In the genomic region with DNA sequence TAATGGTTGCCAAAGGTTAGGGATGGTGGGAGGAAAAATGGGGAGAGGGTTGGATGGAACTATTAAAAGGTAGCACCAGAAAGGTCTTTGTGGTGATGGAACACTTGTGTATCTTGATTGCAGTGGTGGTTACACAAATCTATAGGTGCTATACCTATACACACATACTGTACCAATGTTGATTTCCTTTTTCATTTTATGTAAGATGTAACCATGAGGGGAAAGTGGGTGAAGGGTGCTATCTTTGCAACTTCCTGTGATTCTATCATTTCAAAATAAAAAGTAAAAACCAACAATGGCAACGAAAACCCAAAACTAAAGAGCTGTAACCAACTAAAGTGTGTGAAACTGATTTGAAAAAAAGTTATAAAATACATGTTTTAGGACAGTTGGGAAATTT, we compare ENCODE assay signal across 11 cellular contexts. TPM values are rescaled to one million over a fixed set of nuclear protein-coding genes. Genes with fewer than 3 reads are reported as not detected.
DNase-seq lines count a peak whose midpoint lies in the region; ATAC-seq and TF ChIP-seq lines count a peak whose summit lies in the region.
"Had no signal": no experiment of that assay in that cellular context is flagged by ENCODE, and none has a peak within 500 bp of the region (broad histone marks: within the 10 kb centered on the region; RNA-seq: fewer than 3 reads in every experiment).

No MANE protein-coding gene starts in this region.

- H3K4me3 ChIP-seq in PC-9 (peak overlapping the region; percentile 98; the same call in 1 of the 2 replicates), endocrine pancreas (ENCODE audit: control insufficient read depth, insufficient read depth, low read length) (peak overlapping the region; percentile 96)

- peak overlapping the region; percentile 92 for H3K4me2 ChIP-seq in PC-9

- no peak for ATAC-seq in activated CD8-positive, alpha-beta memory T cell treated with anti-CD3 and anti-CD28 coated beads, Interleukin-2, amount 10 ng/mL, durations not matched to agents 7 days and 5 days
- no peak for ATAC-seq in GM18873 (IDR thresholded peaks at IDR 0.05; ENCODE audit: low FRiP score, unreplicated experiment)

- H3K27ac ChIP-seq in PC-9, result no peak overlapping the region

- H3K9me3 ChIP-seq in PC-9 (ENCODE audit: insufficient read depth, low read depth), result peaks cover 29% of the 10 kb centered on the region
- H3K9me3 ChIP-seq in endocrine pancreas (ENCODE audit: control insufficient read depth, low read length), result no peaks in the 10 kb centered on the region

- H3K4me1 ChIP-seq in PC-9 (replicated peaks; ENCODE audit: insufficient read depth) (0 out of 2 replicates have a peak, but pooled peaks cover 3% of the 10 kb centered on the region), endocrine pancreas (ENCODE audit: control insufficient read depth, insufficient read depth, low read length) (peaks cover 4% of the 10 kb centered on the region)

- H3K4me3 Mint-ChIP-seq in activated CD8-positive, alpha-beta memory T cell treated with anti-CD3 and anti-CD28 coated beads, Interleukin-2, amount 10 ng/mL, durations not matched to agents 7 days and 5 days, result peak overlapping the region; percentile 77
- H3K4me3 Mint-ChIP-seq in progenitor cell of endocrine pancreas (ENCODE audit: low read depth), result peak overlapping the region; percentile 92

- H3K79me2 ChIP-seq in PC-9 (ENCODE audit: low read depth), result peaks cover 12% of the 10 kb centered on the region

- no peak overlapping the region for H3K9ac ChIP-seq in endocrine pancreas (ENCODE audit: control insufficient read depth, insufficient read depth, low read length)

- no peaks in the 10 kb centered on the region for H3F3A ChIP-seq in PC-9 (ENCODE audit: insufficient read depth, low read depth)

- H3K36me3 ChIP-seq in PC-9 (ENCODE audit: low read depth) (peaks cover 12% of the 10 kb centered on the region; the same call in 1 of the 2 replicates), endocrine pancreas (ENCODE audit: control insufficient read depth, insufficient read depth, low read length) (peaks cover 9% of the 10 kb centered on the region)

- POLR2A ChIA-PET in PC-9 (lab: Charles Lee; ENCODE audit: unreplicated experiment), result interaction anchor here (0.6 to 0.7 kb wide), 2 partner anchors 247 to 310 kb away, joined by 4 read pairs; no protein-coding TSS in a partner anchor
- POLR2A ChIA-PET in HEK293T (lab: Yijun Ruan, JAX), result interaction anchor here (1.2 to 1.4 kb wide), 5 partner anchors 22 to 136 kb away, joined by 4 to 22 read pairs (median 6); partner anchors contain the start of genes KIAA1143, KIF15 and ZNF197

- no peak overlapping the region for H3K27ac Mint-ChIP-seq in activated CD8-positive, alpha-beta memory T cell treated with anti-CD3 and anti-CD28 coated beads, Interleukin-2, amount 10 ng/mL, durations not matched to agents 7 days and 5 days
- H3K27ac Mint-ChIP-seq in progenitor cell of endocrine pancreas, result no peak overlapping the region

- peaks cover 11% of the 10 kb centered on the region for H3K4me1 Mint-ChIP-seq in activated CD8-positive, alpha-beta memory T cell treated with anti-CD3 and anti-CD28 coated beads, Interleukin-2, amount 10 ng/mL, durations not matched to agents 7 days and 5 days
- peaks cover 12% of the 10 kb centered on the region for H3K4me1 Mint-ChIP-seq in progenitor cell of endocrine pancreas (ENCODE audit: low read depth)

- intact Hi-C loops in PC-9 (cut with micrococcal nuclease; ENCODE audit: unreplicated experiment), result loop anchor here (1.0 to 2.0 kb wide), 4 partner anchors 23 to 137 kb away; partner anchors contain the start of gene ZNF502

- H3K9me2 ChIP-seq in PC-9 (ENCODE audit: insufficient read depth), result no peaks in the 10 kb centered on the region

- DNase-seq in activated CD8-positive, alpha-beta memory T cell treated with anti-CD3 and anti-CD28 coated beads, Interleukin-2, amount 10 ng/mL, durations not matched to agents 7 days and 5 days, result no peak
- DNase-seq in activated CD8-positive, alpha-beta memory T cell treated with anti-CD3 and anti-CD28 coated beads, Interleukin-2, amount 50 U/mL, for 4 hours, result no peak
- DNase-seq in PC-9 (no peak), progenitor cell of endocrine pancreas (ENCODE audit: low spot score, unreplicated experiment) (no peak), HEK293T (ENCODE audit: extremely low spot score) (no peak), NCI-H446 (lab: John Stamatoyannopoulos, UW) (no peak)

- no peaks in the 10 kb centered on the region for H3K27me3 Mint-ChIP-seq in activated CD8-positive, alpha-beta memory T cell treated with anti-CD3 and anti-CD28 coated beads, Interleukin-2, amount 10 ng/mL, durations not matched to agents 7 days and 5 days
- H3K27me3 Mint-ChIP-seq in progenitor cell of endocrine pancreas, result no peaks in the 10 kb centered on the region

- TF ChIP-seq CTCF in PC-9 (conservative IDR thresholded peaks at IDR 0.05), result no peak
- TF ChIP-seq CTCF in progenitor cell of endocrine pancreas (IDR thresholded peaks at IDR 0.05; ENCODE audit: unreplicated experiment), result no peak

- H4K20me1 ChIP-seq in PC-9 (ENCODE audit: insufficient read depth), result no peaks in the 10 kb centered on the region

- no TSS peak for BruUV-seq in PC-9 (replicated peaks; lab: Mats Ljungman, UMichigan)

- peaks cover 35% of the 10 kb centered on the region for H3K9me3 Mint-ChIP-seq in activated CD8-positive, alpha-beta memory T cell treated with anti-CD3 and anti-CD28 coated beads, Interleukin-2, amount 10 ng/mL, durations not matched to agents 7 days and 5 days (ENCODE audit: low read depth)
- H3K9me3 Mint-ChIP-seq in progenitor cell of endocrine pancreas (ENCODE audit: low read depth), result peaks cover 25% of the 10 kb centered on the region

- H3K27me3 ChIP-seq in PC-9 (ENCODE audit: insufficient read depth, low read depth) (no peaks in the 10 kb centered on the region), endocrine pancreas (ENCODE audit: control insufficient read depth, insufficient read depth, low read length) (no peaks in the 10 kb centered on the region)
- H3K27me3 ChIP-seq: body of pancreas, esophagus muscularis mucosa, stomach had no signal

- CTCF ChIA-PET in activated CD8-positive, alpha-beta memory T cell treated with anti-CD3 and anti-CD28 coated beads, Interleukin-2, amount 10 ng/mL, durations not matched to agents 7 days and 5 days (lab: Charles Lee), result no interaction called here
- CTCF ChIA-PET in PC-9 (lab: Charles Lee) (no interaction called here), HEK293T (lab: Yijun Ruan, JAX) (no interaction called here)

- H2AFZ ChIP-seq in PC-9, result peak overlapping the region; percentile 96; the same call in 1 of the 2 replicates

- H3K36me3 Mint-ChIP-seq in activated CD8-positive, alpha-beta memory T cell treated with anti-CD3 and anti-CD28 coated beads, Interleukin-2, amount 10 ng/mL, durations not matched to agents 7 days and 5 days, result peaks cover 63% of the 10 kb centered on the region
- H3K36me3 Mint-ChIP-seq in progenitor cell of endocrine pancreas (ENCODE audit: insufficient read depth), result peaks cover 54% of the 10 kb centered on the region

TF ChIP-seq in HEK293T, 16 proteins besides CTCF, POLR2A, EP300 and RAD21:
- TF ChIP-seq SP1 (IDR thresholded peaks at IDR 0.05) (no peak), CTBP1 (IDR thresholded peaks at IDR 0.05; ENCODE audit: borderline replicate concordance) (no peak), L3MBTL2 (conservative IDR thresholded peaks at IDR 0.05) (no peak), HDGF (IDR thresholded peaks at IDR 0.05; ENCODE audit: borderline replicate concordance) (no peak), FOXA1 (IDR thresholded peaks at IDR 0.05) (no peak), ZNF384 (IDR thresholded peaks at IDR 0.05) (no peak), NFRKB (IDR thresholded peaks at IDR 0.05) (no peak), FOXM1 (IDR thresholded peaks at IDR 0.05; ENCODE audit: borderline replicate concordance) (no peak), BHLHE40 (IDR thresholded peaks at IDR 0.05; ENCODE audit: borderline replicate concordance) (no peak), LEF1 (IDR thresholded peaks at IDR 0.05; ENCODE audit: borderline replicate concordance) (no peak), SUZ12 (IDR thresholded peaks at IDR 0.05) (no peak)

RNA-seq across cellular contexts. Expression of gene ZNF35, which starts 0.8 kb away (rescaled TPM):
- total RNA-seq in activated CD8-positive, alpha-beta memory T cell treated with anti-CD3 and anti-CD28 coated beads, Interleukin-2, amount 10 ng/mL, durations not matched to agents 7 days and 5 days, result 1 to 10 TPM; 4.8 to 6.2 TPM
- 5.4 and 7.0 TPM in 2 replicates for total RNA-seq in PC-9 (2021)
- total RNA-seq in progenitor cell of endocrine pancreas, result 19.0 and 19.3 TPM in 2 replicates

RNA-seq across cellular contexts. Expression of gene ZNF197, which starts 22.9 kb away (rescaled TPM):
- total RNA-seq in activated CD8-positive, alpha-beta memory T cell treated with anti-CD3 and anti-CD28 coated beads, Interleukin-2, amount 10 ng/mL, durations not matched to agents 7 days and 5 days, result 10 to 100 TPM; 12.7 to 13.8 TPM
- total RNA-seq in PC-9 (2021) (7.4 and 9.5 TPM in 2 replicates), progenitor cell of endocrine pancreas (34.1 and 34.5 TPM in 2 replicates)
